In genomic region chr11:131246589-131247164, GRCh38 we compare ENCODE assay signal across 9 cellular contexts.
DNase-seq lines count a peak whose midpoint lies in the region; ATAC-seq and TF ChIP-seq lines count a peak whose summit lies in the region.
"Had no signal": no experiment of that assay in that cellular context is flagged by ENCODE, and none has a peak within 500 bp of the region (broad histone marks: within the 10 kb centered on the region; RNA-seq: fewer than 3 reads in every experiment).

No MANE protein-coding gene starts in this region.

- peaks cover under 1% of the 10 kb centered on the region for H3K9me3 Mint-ChIP-seq in natural killer cell treated with Interleukin-12 subunit alpha and Interleukin-12 subunit beta and Interleukin-15 and Interleukin-18, amount 100 ng/mL, for 72 hours

- H2AFZ ChIP-seq in hepatocyte = no peak overlapping the region

- no peak overlapping the region for H3K4me3 Mint-ChIP-seq in natural killer cell treated with Interleukin-12 subunit alpha and Interleukin-12 subunit beta and Interleukin-15 and Interleukin-18, amount 100 ng/mL, for 72 hours

- intact Hi-C loops in Panc1 (cut with micrococcal nuclease; ENCODE audit: unreplicated experiment) = no loop called here

- H3K4me2 ChIP-seq in hepatocyte = peak overlapping the region; percentile 30

- H3K4me1 ChIP-seq in Panc1 (ENCODE audit: control insufficient read depth, insufficient read depth, low read length) (no peaks in the 10 kb centered on the region), hepatocyte (ENCODE audit: insufficient read depth) (no peaks in the 10 kb centered on the region)

- TF ChIP-seq CTCF in Panc1 (IDR thresholded peaks at IDR 0.05) = peak; percentile 65
- peak; percentile 61 for TF ChIP-seq CTCF in hepatocyte (IDR thresholded peaks at IDR 0.05; ENCODE audit: poor library complexity)

- CTCF ChIA-PET in Panc1 (lab: Charles Lee) = no interaction called here

- BruUV-seq in Panc1 (replicated peaks; lab: Mats Ljungman, UMichigan) = no TSS peak

- POLR2A ChIA-PET in Panc1 (lab: Charles Lee) = no interaction called here

- H3K27me3 Mint-ChIP-seq in natural killer cell treated with Interleukin-12 subunit alpha and Interleukin-12 subunit beta and Interleukin-15 and Interleukin-18, amount 100 ng/mL, for 72 hours = peaks cover 9 to 27% of the 10 kb centered on the region in 2 donors

- H3K36me3 ChIP-seq in Panc1 (ENCODE audit: control insufficient read depth, insufficient read depth, low read length) (no peaks in the 10 kb centered on the region), hepatocyte (replicated peaks; ENCODE audit: insufficient read depth, low read depth) (no peaks in the 10 kb centered on the region)

- H3K27me3 ChIP-seq in Panc1 (ENCODE audit: control insufficient read depth, insufficient read depth, low read length) = peaks cover 15% of the 10 kb centered on the region
- H3K27me3 ChIP-seq in hepatocyte = peaks cover 73% of the 10 kb centered on the region

- H3K9me3 ChIP-seq in Panc1 (ENCODE audit: control insufficient read depth, insufficient read depth, low read depth, low read length) = no peaks in the 10 kb centered on the region
- H3K9me3 ChIP-seq in hepatocyte (ENCODE audit: low read depth) = no peaks in the 10 kb centered on the region

- WGBS in hepatocyte (ENCODE audit: low lambda C conversion rate, missing lambda C conversion rate) = 19% methylated on average over 17 of the region's 17 CpGs

- in situ Hi-C loops in Panc1 (cut with HindIII; ENCODE audit: low pct_unique_long_range_greater_than_20kb, low sequenced_read_pairs) = no loop called here

- 0 out of 2 replicates have a peak, but pooled peaks have one; percentile 65 for ATAC-seq in Panc1
- no peak for ATAC-seq in natural killer cell treated with Interleukin-12 subunit alpha and Interleukin-12 subunit beta and Interleukin-15 and Interleukin-18, amount 100 ng/mL, for 72 hours

- no peaks in the 10 kb centered on the region for H3K4me1 Mint-ChIP-seq in natural killer cell treated with Interleukin-12 subunit alpha and Interleukin-12 subunit beta and Interleukin-15 and Interleukin-18, amount 100 ng/mL, for 72 hours (ENCODE audit: low read depth in 2 of 2)

- H3K27ac ChIP-seq in Panc1 (ENCODE audit: low read length) = no peak overlapping the region
- H3K27ac ChIP-seq in hepatocyte = no peak overlapping the region

- H3K27ac Mint-ChIP-seq in natural killer cell treated with Interleukin-12 subunit alpha and Interleukin-12 subunit beta and Interleukin-15 and Interleukin-18, amount 100 ng/mL, for 72 hours = no peak overlapping the region

- peak; percentile 24 for DNase-seq in activated CD4-positive, alpha-beta T cell treated with anti-CD3 and anti-CD28 coated beads for 48 hours
- no peak for DNase-seq in activated CD4-positive, alpha-beta T cell treated with anti-CD3 and anti-CD28 coated beads, Interleukin-2, amount 50 U/mL, for 48 hours
- DNase-seq in Panc1 (ENCODE audit: low read depth, low spot score) (peak; percentile 5), hepatocyte (ENCODE audit: low spot score) (peak; percentile 66), superior temporal gyrus (ENCODE audit: extremely low spot score) (peak; percentile 84), SIG-M5 (lab: John Stamatoyannopoulos, UW) (no peak), T1000 (lab: John Stamatoyannopoulos, UW) (no peak)
- no peak for DNase-seq in natural killer cell treated with Interleukin-12 subunit alpha and Interleukin-12 subunit beta and Interleukin-15 and Interleukin-18, amount 100 ng/mL, for 72 hours (ENCODE audit: low spot score)
- DNase-seq: NCI-H187 had no signal

- no peaks in the 10 kb centered on the region for H3K79me2 ChIP-seq in hepatocyte

- H3K4me3 ChIP-seq in Panc1 (ENCODE audit: low read depth in 2 of 2, low read length in 2 of 2) (no peak overlapping the region), hepatocyte (no peak overlapping the region)

- H3K9me2 ChIP-seq in hepatocyte (replicated peaks; ENCODE audit: insufficient read depth) = no peaks in the 10 kb centered on the region

- no peaks in the 10 kb centered on the region for H4K20me1 ChIP-seq in hepatocyte (ENCODE audit: insufficient read depth, poor library complexity, severe bottlenecking)

- H3K36me3 Mint-ChIP-seq in natural killer cell treated with Interleukin-12 subunit alpha and Interleukin-12 subunit beta and Interleukin-15 and Interleukin-18, amount 100 ng/mL, for 72 hours = no peaks in the 10 kb centered on the region

Comparison
In these comparisons a context has a peak if more than half of its experiments do, and no peak if none do; other contexts are left out.
1. DNase-seq: peak in activated CD4-positive, alpha-beta T cell treated with anti-CD3 and anti-CD28 coated beads for 48 hours (single experiment), Panc1 (single experiment), hepatocyte (single experiment) and superior temporal gyrus (single experiment); none in activated CD4-positive, alpha-beta T cell treated with anti-CD3 and anti-CD28 coated beads, Interleukin-2, amount 50 U/mL, for 48 hours (0 of 2), SIG-M5 (single experiment), natural killer cell treated with Interleukin-12 subunit alpha and Interleukin-12 subunit beta and Interleukin-15 and Interleukin-18, amount 100 ng/mL, for 72 hours (single experiment) and T1000 (single experiment).